In the genomic region with DNA sequence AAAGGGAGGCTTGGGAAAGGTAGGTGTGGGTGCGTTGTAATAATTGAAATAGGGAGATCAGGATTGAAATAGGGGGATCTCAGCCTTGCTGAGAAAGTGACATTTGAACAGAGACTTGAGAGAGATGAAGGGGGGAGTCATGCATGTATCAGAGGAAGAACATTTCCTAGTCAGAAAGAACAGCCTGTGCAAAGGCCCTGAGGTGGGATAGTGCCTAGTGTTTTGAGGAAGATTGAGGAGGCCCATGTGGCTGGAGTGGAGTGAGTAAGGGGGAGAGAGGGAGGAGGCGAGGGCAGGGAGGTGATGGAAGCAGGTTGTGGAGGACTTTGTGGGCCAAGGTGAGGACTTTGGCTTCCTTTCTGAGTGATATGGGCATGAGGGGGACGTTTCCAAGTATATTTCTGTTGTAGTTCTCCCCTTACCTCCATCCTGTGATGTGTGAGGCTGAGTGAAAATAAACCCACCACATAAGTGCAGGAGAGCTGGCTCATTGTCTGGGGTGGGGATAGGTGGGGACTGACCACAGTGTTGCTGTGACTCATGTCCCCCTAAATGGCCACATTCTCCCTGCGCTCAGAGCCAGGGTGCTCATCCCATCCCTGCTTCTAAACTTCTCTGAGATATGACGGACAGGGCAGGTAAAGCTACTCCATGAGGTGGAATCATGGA, we compare ENCODE assay signal across 27 cellular contexts. TPM values are rescaled to one million over a fixed set of nuclear protein-coding genes. Genes with fewer than 3 reads are reported as not detected.
DNase-seq lines count a peak whose midpoint lies in the region; ATAC-seq, FAIRE-seq and TF ChIP-seq lines count a peak whose summit lies in the region.
"Had no signal": no experiment of that assay in that cellular context is flagged by ENCODE, and none has a peak within 500 bp of the region (broad histone marks: within the 10 kb centered on the region; RNA-seq: fewer than 3 reads in every experiment).

No MANE protein-coding gene starts in this region.

- DNase-seq in activated CD4-positive, alpha-beta memory T cell treated with anti-CD3 and anti-CD28 coated beads, Interleukin-2, amount 10 ng/mL, durations not matched to agents 7 days and 5 days, result no peak
- DNase-seq in activated CD4-positive, alpha-beta memory T cell treated with anti-CD3 and anti-CD28 coated beads for 36 hours, result no peak
- DNase-seq in CD14-positive monocyte (ENCODE audit: low spot score) (no peak), omental fat pad (ENCODE audit: low spot score) (no peak), pancreas (no peak)
- DNase-seq: CD8-positive, alpha-beta memory T cell; DMS 273 treated with DMSO at 0.1 percent for 48 hours; DMS79; GF-D8; Kasumi-1; NCI-H1694; NCI-H2029 treated with DMSO at 0.1 percent for 48 hours; NCI-H446 treated with DMSO at 0.1 percent for 48 hours; NCI-H526; NCI-H82; Right ventricle myocardium superior; RPMI8226 had no signal

- H3K27me3 ChIP-seq in pancreas, result no peaks in the 10 kb centered on the region
- H3K27me3 ChIP-seq: SJSA1 had no signal

- H3K4me1 Mint-ChIP-seq in activated CD4-positive, alpha-beta memory T cell treated with anti-CD3 and anti-CD28 coated beads, Interleukin-2, amount 10 ng/mL, durations not matched to agents 7 days and 5 days, result peaks cover 41% of the 10 kb centered on the region
- H3K4me1 Mint-ChIP-seq in activated CD4-positive, alpha-beta memory T cell treated with anti-CD3 and anti-CD28 coated beads for 36 hours (ENCODE audit: low read depth), result peaks cover 14% of the 10 kb centered on the region
- H3K4me1 Mint-ChIP-seq in CD14-positive monocyte, result peaks cover 18% of the 10 kb centered on the region

- H3K36me3 Mint-ChIP-seq in activated CD4-positive, alpha-beta memory T cell treated with anti-CD3 and anti-CD28 coated beads, Interleukin-2, amount 10 ng/mL, durations not matched to agents 7 days and 5 days (ENCODE audit: low read depth), result peaks cover 19% of the 10 kb centered on the region
- H3K36me3 Mint-ChIP-seq in activated CD4-positive, alpha-beta memory T cell treated with anti-CD3 and anti-CD28 coated beads for 36 hours, result no peaks in the 10 kb centered on the region
- H3K36me3 Mint-ChIP-seq in CD14-positive monocyte, result no peaks in the 10 kb centered on the region

- intact Hi-C loops in activated CD4-positive, alpha-beta memory T cell treated with anti-CD3 and anti-CD28 coated beads for 36 hours (cut with micrococcal nuclease), result no loop called here
- intact Hi-C loops in CD14-positive monocyte (cut with micrococcal nuclease), result no loop called here
- intact Hi-C loops in pancreas (cut with DNase I), result no loop called here

- H3K36me3 ChIP-seq in HEK293 (ENCODE audit: control insufficient read depth in 2 of 2, insufficient read depth in 1 of 2, low read length in 2 of 2), result no peaks in the 10 kb centered on the region
- no peaks in the 10 kb centered on the region for H3K36me3 ChIP-seq in mesodermal cell (ENCODE audit: control insufficient read depth, insufficient read depth, low read length)
- no peaks in the 10 kb centered on the region for H3K36me3 ChIP-seq in pancreas
- H3K36me3 ChIP-seq: SJSA1 had no signal

- H3K4me3 Mint-ChIP-seq in activated CD4-positive, alpha-beta memory T cell treated with anti-CD3 and anti-CD28 coated beads, Interleukin-2, amount 10 ng/mL, durations not matched to agents 7 days and 5 days, result no peak overlapping the region
- no peak overlapping the region for H3K4me3 Mint-ChIP-seq in activated CD4-positive, alpha-beta memory T cell treated with anti-CD3 and anti-CD28 coated beads for 36 hours
- no peak overlapping the region for H3K4me3 Mint-ChIP-seq in CD14-positive monocyte
- H3K4me3 Mint-ChIP-seq: CD8-positive, alpha-beta memory T cell had no signal

- H3K27ac Mint-ChIP-seq in activated CD4-positive, alpha-beta memory T cell treated with anti-CD3 and anti-CD28 coated beads, Interleukin-2, amount 10 ng/mL, durations not matched to agents 7 days and 5 days, result peak overlapping the region; percentile 61
- H3K27ac Mint-ChIP-seq in activated CD4-positive, alpha-beta memory T cell treated with anti-CD3 and anti-CD28 coated beads for 36 hours, result no peak overlapping the region
- peak overlapping the region in 6 of 7 donors; percentile 75 to 94 (median 83) for H3K27ac Mint-ChIP-seq in CD14-positive monocyte

- H3K9me3 ChIP-seq in HEK293 (ENCODE audit: control insufficient read depth, insufficient read depth, low read depth, low read length), result no peaks in the 10 kb centered on the region
- H3K9me3 ChIP-seq in mesodermal cell (ENCODE audit: control insufficient read depth, low read length), result peaks cover 14% of the 10 kb centered on the region
- H3K9me3 ChIP-seq in pancreas, result no peaks in the 10 kb centered on the region
- H3K9me3 ChIP-seq: SJSA1 had no signal

- ATAC-seq in omental fat pad (ENCODE audit: low FRiP score) (no peak), pancreas (no peak)

- no peaks in the 10 kb centered on the region for H3K4me1 ChIP-seq in HEK293 (ENCODE audit: control insufficient read depth, insufficient read depth, low read length)
- H3K4me1 ChIP-seq in mesodermal cell (ENCODE audit: control insufficient read depth, insufficient read depth, low read length, poor library complexity, severe bottlenecking), result peaks cover 18% of the 10 kb centered on the region
- H3K4me1 ChIP-seq in pancreas, result no peaks in the 10 kb centered on the region
- H3K4me1 ChIP-seq: SJSA1 had no signal

- no peak overlapping the region for H3K4me3 ChIP-seq in HEK293 (ENCODE audit: low read depth, low read length)
- no peak overlapping the region for H3K4me3 ChIP-seq in mesodermal cell (ENCODE audit: extremely low read depth, insufficient read depth, low read length, poor library complexity, severe bottlenecking)
- H3K4me3 ChIP-seq in pancreas, result no peak overlapping the region
- H3K4me3 ChIP-seq: SJSA1 had no signal

- peaks cover 5% of the 10 kb centered on the region for H3K27me3 Mint-ChIP-seq in activated CD4-positive, alpha-beta memory T cell treated with anti-CD3 and anti-CD28 coated beads, Interleukin-2, amount 10 ng/mL, durations not matched to agents 7 days and 5 days
- no peaks in the 10 kb centered on the region for H3K27me3 Mint-ChIP-seq in activated CD4-positive, alpha-beta memory T cell treated with anti-CD3 and anti-CD28 coated beads for 36 hours
- peaks cover 5 to 12% (median 7%) of the 10 kb centered on the region in 3 donors for H3K27me3 Mint-ChIP-seq in CD14-positive monocyte (ENCODE audit: low read depth in 3 of 3)

- TF ChIP-seq CTCF in CD14-positive monocyte (IDR thresholded peaks at IDR 0.05) (no peak), HEK293 (tag by site-specific recombination; IDR thresholded peaks at IDR 0.05) (no peak), omental fat pad (IDR thresholded peaks at IDR 0.05) (no peak), pancreas (IDR thresholded peaks at IDR 0.05) (no peak)

- no peak overlapping the region for H3K27ac ChIP-seq in HEK293 (ENCODE audit: extremely low read depth, low read depth, low read length)
- H3K27ac ChIP-seq in mesodermal cell (ENCODE audit: low read depth, low read length, severe bottlenecking), result peak overlapping the region; percentile 31
- no peak overlapping the region for H3K27ac ChIP-seq in pancreas
- H3K27ac ChIP-seq: C4-2B, SJSA1 had no signal

- POLR2A ChIA-PET in activated CD4-positive, alpha-beta memory T cell treated with anti-CD3 and anti-CD28 coated beads, Interleukin-2, amount 10 ng/mL, durations not matched to agents 7 days and 5 days (lab: Charles Lee), result no interaction called here
- POLR2A ChIA-PET in activated CD4-positive, alpha-beta memory T cell treated with anti-CD3 and anti-CD28 coated beads for 36 hours (lab: Charles Lee), result no interaction called here
- POLR2A ChIA-PET in HEK293 (lab: Yijun Ruan, JAX), result interaction anchor here (0.6 kb wide), 1 partner anchor 758 kb away, joined by 3 read pairs; no protein-coding TSS in a partner anchor

- H3K9me3 Mint-ChIP-seq in activated CD4-positive, alpha-beta memory T cell treated with anti-CD3 and anti-CD28 coated beads, Interleukin-2, amount 10 ng/mL, durations not matched to agents 7 days and 5 days, result peaks cover 14% of the 10 kb centered on the region
- H3K9me3 Mint-ChIP-seq in activated CD4-positive, alpha-beta memory T cell treated with anti-CD3 and anti-CD28 coated beads for 36 hours, result peaks cover 3% of the 10 kb centered on the region
- H3K9me3 Mint-ChIP-seq in CD14-positive monocyte, result peaks cover 1 to 12% (median 5%) of the 10 kb centered on the region in 7 donors

- CTCF ChIA-PET in activated CD4-positive, alpha-beta memory T cell treated with anti-CD3 and anti-CD28 coated beads, Interleukin-2, amount 10 ng/mL, durations not matched to agents 7 days and 5 days (lab: Charles Lee), result interaction anchor here (1.2 kb wide), 1 partner anchor 13 kb away, joined by 4 read pairs; no protein-coding TSS in a partner anchor
- CTCF ChIA-PET in activated CD4-positive, alpha-beta memory T cell treated with anti-CD3 and anti-CD28 coated beads for 36 hours (lab: Charles Lee), result no interaction called here
- CTCF ChIA-PET in HEK293 (lab: Yijun Ruan, JAX), result interaction anchor here (0.7 to 1.7 kb wide), 2 partner anchors 14 to 35 kb away, joined by 3 to 6 read pairs; no protein-coding TSS in a partner anchor

- FAIRE-seq in pancreas (lab: Jason Lieb, UNC), result no peak
- FAIRE-seq: GM12892, GM19239 had no signal

- WGBS in mesodermal cell (ENCODE audit: insufficient coverage in 2 of 2), 2 experiments, result 68 to 85% methylated on average over 2 of the region's 5 CpGs
- 46 to 57% methylated on average over 5 of the region's 5 CpGs for WGBS in pancreas, 2 donors

RNA-seq across cellular contexts. Expression of a gene that starts 17.8 kb away (rescaled TPM):
- not detected for total RNA-seq in activated CD4-positive, alpha-beta memory T cell treated with anti-CD3 and anti-CD28 coated beads, Interleukin-2, amount 10 ng/mL, durations not matched to agents 7 days and 5 days
- total RNA-seq in activated CD4-positive, alpha-beta memory T cell treated with anti-CD3 and anti-CD28 coated beads for 36 hours, result not detected
- polyA plus RNA-seq in CD14-positive monocyte (not detected), pancreas (not detected)
- not detected for polyA plus RNA-seq in mesodermal cell (2013, experiment 1 of 2)
- not detected for polyA plus RNA-seq in mesodermal cell (2013, experiment 2 of 2)
- total RNA-seq in omental fat pad (not detected), pancreas (not detected)
- total RNA-seq: A673; CD8-positive, alpha-beta memory T cell; H4; HT-29; M059J; Right ventricle myocardium superior; SJSA1 had no signal
- polyA plus RNA-seq: CD8-positive, alpha-beta memory T cell had no signal

RNA-seq across cellular contexts. Expression of a gene that starts 40.6 kb away (rescaled TPM):
- total RNA-seq in activated CD4-positive, alpha-beta memory T cell treated with anti-CD3 and anti-CD28 coated beads, Interleukin-2, amount 10 ng/mL, durations not matched to agents 7 days and 5 days, result not detected
- total RNA-seq in activated CD4-positive, alpha-beta memory T cell treated with anti-CD3 and anti-CD28 coated beads for 36 hours, result not detected
- polyA plus RNA-seq in CD14-positive monocyte, result not detected
- not detected for polyA plus RNA-seq in mesodermal cell (2013, experiment 1 of 2)
- not detected for polyA plus RNA-seq in mesodermal cell (2013, experiment 2 of 2)
- total RNA-seq in omental fat pad, result not detected
- total RNA-seq in pancreas, result not detected
- not detected for polyA plus RNA-seq in pancreas
- total RNA-seq: A673; CD8-positive, alpha-beta memory T cell; H4; HT-29; M059J; Right ventricle myocardium superior; SJSA1 had no signal
- polyA plus RNA-seq: CD8-positive, alpha-beta memory T cell had no signal

RNA-seq across cellular contexts. Expression of a gene that starts 50.4 kb away (rescaled TPM):
- not detected for total RNA-seq in activated CD4-positive, alpha-beta memory T cell treated with anti-CD3 and anti-CD28 coated beads, Interleukin-2, amount 10 ng/mL, durations not matched to agents 7 days and 5 days
- total RNA-seq in activated CD4-positive, alpha-beta memory T cell treated with anti-CD3 and anti-CD28 coated beads for 36 hours, result not detected
- not detected for polyA plus RNA-seq in CD14-positive monocyte
- polyA plus RNA-seq in mesodermal cell (2013, experiment 1 of 2), result not detected
- not detected for polyA plus RNA-seq in mesodermal cell (2013, experiment 2 of 2)
- not detected for total RNA-seq in omental fat pad
- not detected for total RNA-seq in pancreas
- not detected for polyA plus RNA-seq in pancreas
- total RNA-seq: A673; CD8-positive, alpha-beta memory T cell; H4; HT-29; M059J; Right ventricle myocardium superior; SJSA1 had no signal
- polyA plus RNA-seq: CD8-positive, alpha-beta memory T cell had no signal
